14 cellular contexts compared by ENCODE assay signal in the genomic region with DNA sequence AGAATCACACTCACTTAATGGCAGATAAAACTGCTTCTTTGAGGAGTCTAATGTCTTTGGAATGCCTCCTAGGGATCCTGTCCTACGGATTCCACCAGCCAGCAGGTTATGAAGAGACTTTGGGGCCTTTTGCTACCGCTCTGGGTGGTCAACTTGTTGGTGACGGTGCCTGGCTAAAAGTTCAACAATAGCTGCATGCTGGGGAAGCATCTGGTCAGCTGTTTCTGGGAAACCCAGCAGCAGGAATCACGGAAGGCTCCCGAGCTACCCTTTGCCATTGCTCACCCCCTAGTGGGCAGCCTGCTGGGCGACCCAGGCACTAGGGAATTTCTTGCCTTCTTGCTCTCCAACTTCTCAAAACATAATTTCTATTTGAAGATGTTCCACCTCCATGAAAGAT.
DNase-seq lines count a peak whose midpoint lies in the region; ATAC-seq and TF ChIP-seq lines count a peak whose summit lies in the region.
"Had no signal": no experiment of that assay in that cellular context is flagged by ENCODE, and none has a peak within 500 bp of the region (broad histone marks: within the 10 kb centered on the region; RNA-seq: fewer than 3 reads in every experiment).

No MANE protein-coding gene starts in this region.

- no peaks in the 10 kb centered on the region for H3K4me1 Mint-ChIP-seq in Calu3 (ENCODE audit: low read depth, unreplicated experiment)
- H3K4me1 Mint-ChIP-seq: CD4-positive, CD25-positive, alpha-beta regulatory T cell had no signal

- no peaks in the 10 kb centered on the region for H3K36me3 ChIP-seq in mucosa of descending colon (ENCODE audit: low read depth)

- H3K27me3 Mint-ChIP-seq in Calu3 (ENCODE audit: unreplicated experiment) = no peaks in the 10 kb centered on the region
- H3K27me3 Mint-ChIP-seq: CD4-positive, CD25-positive, alpha-beta regulatory T cell had no signal

- no peak overlapping the region for H3K27ac Mint-ChIP-seq in Calu3 (ENCODE audit: unreplicated experiment)
- H3K27ac Mint-ChIP-seq: CD4-positive, CD25-positive, alpha-beta regulatory T cell had no signal

- ATAC-seq in mucosa of descending colon = no peak
- ATAC-seq in HG03432 (IDR thresholded peaks at IDR 0.05; ENCODE audit: unreplicated experiment) = no peak
- ATAC-seq: activated T-cell treated with anti-CD3 and anti-CD28 coated beads, Interleukin-2, amount 50 U/mL, for 4 hours; right cardiac atrium had no signal

- no peaks in the 10 kb centered on the region for H3K9me3 Mint-ChIP-seq in Calu3 (ENCODE audit: low read depth, unreplicated experiment)
- H3K9me3 Mint-ChIP-seq: activated T-cell treated with anti-CD3 and anti-CD28 coated beads, Interleukin-2, amount 50 U/mL, for 4 hours had no signal

- CTCF ChIA-PET in Calu3 (lab: Charles Lee) = interaction anchor here (0.9 kb wide), 1 partner anchor 1202 kb away, joined by 3 read pairs; no protein-coding TSS in a partner anchor

- no peak overlapping the region for H3K4me3 Mint-ChIP-seq in Calu3 (ENCODE audit: low read depth, unreplicated experiment)
- H3K4me3 Mint-ChIP-seq: activated T-cell treated with anti-CD3 and anti-CD28 coated beads, Interleukin-2, amount 50 U/mL, for 4 hours; CD4-positive, CD25-positive, alpha-beta regulatory T cell had no signal

- BruUV-seq in Calu3 (replicated peaks; lab: Mats Ljungman, UMichigan) = no TSS peak

- no peaks in the 10 kb centered on the region for H3K9me3 ChIP-seq in mucosa of descending colon
- H3K9me3 ChIP-seq: SK-N-SH had no signal

- H3K4me1 ChIP-seq in mucosa of descending colon (ENCODE audit: low read depth) = no peaks in the 10 kb centered on the region

- H3K27ac ChIP-seq in dorsolateral prefrontal cortex = no peak overlapping the region

- intact Hi-C loops in Calu3 (cut with micrococcal nuclease; ENCODE audit: unreplicated experiment) = loop anchor here (5.0 kb wide), 1 partner anchor 139 kb away; no protein-coding TSS in a partner anchor
- intact Hi-C loops in mucosa of descending colon (cut with DNase I, micrococcal nuclease) = no loop called here
- intact Hi-C loops in dorsolateral prefrontal cortex (cut with DNase I) = no loop called here

- H3K4me3 ChIP-seq in mucosa of descending colon (no peak overlapping the region), dorsolateral prefrontal cortex (no peak overlapping the region)

- peak; percentile 38 for DNase-seq in Calu3
- peak; percentile 42 for DNase-seq in dermis blood vessel endothelial cell
- peak in 2 of 3 donors; percentile 29 to 31 for DNase-seq in mucosa of descending colon
- no peak for DNase-seq in DMS114 treated with DMSO at 0.1 percent for 48 hours (lab: John Stamatoyannopoulos, UW; ENCODE audit: unreplicated experiment)
- no peak for DNase-seq in NCI-H2227 treated with DMSO at 0.1 percent for 48 hours (lab: John Stamatoyannopoulos, UW)
- DNase-seq in dorsolateral prefrontal cortex = no peak
- DNase-seq: activated T-cell treated with anti-CD3 and anti-CD28 coated beads, Interleukin-2, amount 50 U/mL, for 4 hours; CD4-positive, CD25-positive, alpha-beta regulatory T cell; NCI-H1048; NCI-H69; right cardiac atrium; SK-N-SH had no signal

- peak; percentile 35 for TF ChIP-seq CTCF in Calu3 (IDR thresholded peaks at IDR 0.05; ENCODE audit: unreplicated experiment)
- TF ChIP-seq CTCF in LNCAP (IDR thresholded peaks at IDR 0.05) = peak; percentile 51
- no peak for TF ChIP-seq CTCF in mucosa of descending colon (IDR thresholded peaks at IDR 0.05)
- peak in 8 of 56 donors; percentile 8 to 25 (median 16) for TF ChIP-seq CTCF in dorsolateral prefrontal cortex (IDR thresholded peaks at IDR 0.05 in 54 of 56, conservative IDR thresholded peaks at IDR 0.05 in 2 of 56; ENCODE audit: low read depth in 1 of 56, partially characterized antibody in 56 of 56)

- no peaks in the 10 kb centered on the region for H3K27me3 ChIP-seq in dorsolateral prefrontal cortex

- no peaks in the 10 kb centered on the region for H3K36me3 Mint-ChIP-seq in Calu3 (ENCODE audit: insufficient read depth, unreplicated experiment)
- H3K36me3 Mint-ChIP-seq: CD4-positive, CD25-positive, alpha-beta regulatory T cell had no signal

Comparison
In these comparisons a context has a peak if more than half of its experiments do, and no peak if none do; other contexts are left out.
1. DNase-seq: peak in Calu3 (single experiment), dermis blood vessel endothelial cell (single experiment) and mucosa of descending colon (2 of 3); none in DMS114 treated with DMSO at 0.1 percent for 48 hours (single experiment), NCI-H2227 treated with DMSO at 0.1 percent for 48 hours (single experiment) and dorsolateral prefrontal cortex (0 of 10).